ENCODE assay signal across 11 cellular contexts in genomic region chr9:131671150-131671549, GRCh38.
A peak's percentile ranks its signal among the peaks of the same experiment; 100 is the strongest.
DNase-seq lines count a peak whose midpoint lies in the region; ATAC-seq, FAIRE-seq and TF ChIP-seq lines count a peak whose summit lies in the region.
"Had no signal": no experiment of that assay in that cellular context is flagged by ENCODE, and none has a peak within 500 bp of the region (broad histone marks: within the 10 kb centered on the region; RNA-seq: fewer than 3 reads in every experiment).

No MANE protein-coding gene starts in this region.

- no peaks in the 10 kb centered on the region for H3K9me3 ChIP-seq in mesenchymal stem cell (ENCODE audit: control insufficient read depth, low read length)
- no peaks in the 10 kb centered on the region for H3K9me3 ChIP-seq in tibial nerve
- no peaks in the 10 kb centered on the region for H3K9me3 ChIP-seq in aorta (ENCODE audit: control insufficient read depth, low read length)

- TF ChIP-seq CTCF in tibial nerve (IDR thresholded peaks at IDR 0.05), result no peak

- intact Hi-C loops in activated naive CD4-positive, alpha-beta T cell treated with anti-CD3 and anti-CD28 coated beads for 36 hours (cut with micrococcal nuclease), result no loop called here
- intact Hi-C loops in activated T-helper 2 cell treated with anti-CD3 and anti-CD28 coated beads, Interferon-gamma antibody, Interleukin-2, Interleukin-4, amounts not matched to agents 10 μg/mL and 5 μg/mL and 100 μg/mL, durations not matched to agents 14 hours and 24 hours and 36 hours (cut with micrococcal nuclease), result no loop called here
- intact Hi-C loops in aorta (cut with DNase I), result no loop called here

- ATAC-seq in HG02973 (IDR thresholded peaks at IDR 0.05; ENCODE audit: unreplicated experiment) (no peak), aorta (ENCODE audit: low FRiP score) (no peak)

- H3K4me3 ChIP-seq in mesenchymal stem cell (ENCODE audit: insufficient read depth in 1 of 2, low read depth in 1 of 2, low read length in 2 of 2), result no peak overlapping the region
- H3K4me3 ChIP-seq in tibial nerve, result no peak overlapping the region
- no peak overlapping the region for H3K4me3 ChIP-seq in aorta (ENCODE audit: low read length in 2 of 2)

- H3K23ac ChIP-seq in mesenchymal stem cell (ENCODE audit: low read length in 2 of 2), result no peak overlapping the region

- peak overlapping the region; percentile 60 for H2BK15ac ChIP-seq in mesenchymal stem cell (ENCODE audit: low read depth, poor library complexity, severe bottlenecking)

- 77% methylated on average over 9 of the region's 9 CpGs for WGBS in mesenchymal stem cell
- WGBS in tibial nerve, 2 donors, result 84 to 86% methylated on average over 9 of the region's 9 CpGs
- 85 to 89% methylated on average over 9 of the region's 9 CpGs for WGBS in aorta, 2 donors

- no peak for TF ChIP-seq POLR2A in tibial nerve (IDR thresholded peaks at IDR 0.05)

- H3K79me1 ChIP-seq in mesenchymal stem cell (replicated peaks; ENCODE audit: low read length, poor library complexity, severe bottlenecking), result peaks cover 62% of the 10 kb centered on the region

- CTCF ChIA-PET in activated naive CD4-positive, alpha-beta T cell treated with anti-CD3 and anti-CD28 coated beads for 36 hours (lab: Charles Lee), result no interaction called here

- H3K36me3 ChIP-seq in mesenchymal stem cell (ENCODE audit: control insufficient read depth in 1 of 2, insufficient read depth in 2 of 2, low read depth in 1 of 2, low read length in 2 of 2), result no peaks in the 10 kb centered on the region
- H3K36me3 ChIP-seq in tibial nerve, result no peaks in the 10 kb centered on the region
- H3K36me3 ChIP-seq in aorta (ENCODE audit: control insufficient read depth in 1 of 2, insufficient read depth in 2 of 2, low read length in 1 of 2), result no peaks in the 10 kb centered on the region

- no peak overlapping the region for H2AFZ ChIP-seq in mesenchymal stem cell (ENCODE audit: low read depth, low read length)

- H3K14ac ChIP-seq in mesenchymal stem cell (ENCODE audit: low read length in 2 of 2), result no peak overlapping the region

- no peak overlapping the region for H2BK5ac ChIP-seq in mesenchymal stem cell (ENCODE audit: low read depth, low read length, poor library complexity, severe bottlenecking)

- no peak overlapping the region for H3K4ac ChIP-seq in mesenchymal stem cell (ENCODE audit: low read depth in 1 of 2, low read length in 2 of 2)

- H3K4me1 ChIP-seq in mesenchymal stem cell (ENCODE audit: control insufficient read depth, insufficient read depth, low read depth, low read length) (peaks cover 44% of the 10 kb centered on the region), tibial nerve (peaks cover 0 to 70% (median 52%) of the 10 kb centered on the region in 4 donors), aorta (ENCODE audit: control insufficient read depth in 1 of 2, insufficient read depth in 2 of 2, low read length in 2 of 2) (peaks cover 5 to 8% of the 10 kb centered on the region in 2 donors)

- H2AK5ac ChIP-seq in mesenchymal stem cell (ENCODE audit: low read length, severe bottlenecking), result peak overlapping the region; percentile 47

- H3K4me1 Mint-ChIP-seq in activated naive CD4-positive, alpha-beta T cell treated with anti-CD3 and anti-CD28 coated beads for 36 hours (ENCODE audit: low read depth), result peaks cover 85% of the 10 kb centered on the region
- peaks cover 76% of the 10 kb centered on the region for H3K4me1 Mint-ChIP-seq in activated T-helper 2 cell treated with anti-CD3 and anti-CD28 coated beads, Interferon-gamma antibody, Interleukin-2, Interleukin-4, amounts not matched to agents 10 μg/mL and 5 μg/mL and 100 μg/mL, durations not matched to agents 14 hours and 24 hours and 36 hours (ENCODE audit: low read depth)

- FAIRE-seq in RCC 7860 (lab: Jason Lieb, UNC), result no peak

- H3K18ac ChIP-seq in mesenchymal stem cell (ENCODE audit: low read depth in 1 of 2, low read length in 2 of 2), result no peak overlapping the region

- H2BK12ac ChIP-seq in mesenchymal stem cell (ENCODE audit: low read length in 2 of 2), result no peak overlapping the region

- no peaks in the 10 kb centered on the region for H3K27me3 Mint-ChIP-seq in activated naive CD4-positive, alpha-beta T cell treated with anti-CD3 and anti-CD28 coated beads for 36 hours (ENCODE audit: low read depth)
- no peaks in the 10 kb centered on the region for H3K27me3 Mint-ChIP-seq in activated T-helper 2 cell treated with anti-CD3 and anti-CD28 coated beads, Interferon-gamma antibody, Interleukin-2, Interleukin-4, amounts not matched to agents 10 μg/mL and 5 μg/mL and 100 μg/mL, durations not matched to agents 14 hours and 24 hours and 36 hours (ENCODE audit: low read depth)
- H3K27me3 Mint-ChIP-seq: progenitor cell of endocrine pancreas had no signal

- H3K27me3 ChIP-seq in mesenchymal stem cell (ENCODE audit: control insufficient read depth in 1 of 2, insufficient read depth in 1 of 2, low read length in 2 of 2) (no peaks in the 10 kb centered on the region), tibial nerve (no peaks in the 10 kb centered on the region), aorta (ENCODE audit: control insufficient read depth in 1 of 2, insufficient read depth in 2 of 2, low read length in 1 of 2) (no peaks in the 10 kb centered on the region)

- H4K91ac ChIP-seq in mesenchymal stem cell (ENCODE audit: low read length), result no peak overlapping the region

- no peaks in the 10 kb centered on the region for H3K9me3 Mint-ChIP-seq in activated naive CD4-positive, alpha-beta T cell treated with anti-CD3 and anti-CD28 coated beads for 36 hours
- H3K9me3 Mint-ChIP-seq in activated T-helper 2 cell treated with anti-CD3 and anti-CD28 coated beads, Interferon-gamma antibody, Interleukin-2, Interleukin-4, amounts not matched to agents 10 μg/mL and 5 μg/mL and 100 μg/mL, durations not matched to agents 14 hours and 24 hours and 36 hours, result no peaks in the 10 kb centered on the region

- peak overlapping the region; percentile 73 for H3K27ac Mint-ChIP-seq in activated naive CD4-positive, alpha-beta T cell treated with anti-CD3 and anti-CD28 coated beads for 36 hours
- peak overlapping the region; percentile 100 for H3K27ac Mint-ChIP-seq in activated T-helper 2 cell treated with anti-CD3 and anti-CD28 coated beads, Interferon-gamma antibody, Interleukin-2, Interleukin-4, amounts not matched to agents 10 μg/mL and 5 μg/mL and 100 μg/mL, durations not matched to agents 14 hours and 24 hours and 36 hours
- H3K27ac Mint-ChIP-seq: progenitor cell of endocrine pancreas had no signal

- no peak overlapping the region for H2BK120ac ChIP-seq in mesenchymal stem cell (ENCODE audit: low read depth, low read length)

- H3K27ac ChIP-seq in mesenchymal stem cell (ENCODE audit: low read length, poor library complexity, severe bottlenecking) (no peak overlapping the region), tibial nerve (peak overlapping the region in 3 of 4 donors; percentile 52 to 78 (median 73)), aorta (ENCODE audit: low read depth in 1 of 2, low read length in 2 of 2) (peak overlapping the region in 1 of 2 donors; percentile 23)

- no peak overlapping the region for H4K8ac ChIP-seq in mesenchymal stem cell (ENCODE audit: low read length)

- no peak overlapping the region for H3K9ac ChIP-seq in mesenchymal stem cell (ENCODE audit: low read length)

- H3K4me2 ChIP-seq in mesenchymal stem cell (ENCODE audit: low read length, poor library complexity, severe bottlenecking), result no peak overlapping the region

- peaks cover 6% of the 10 kb centered on the region for H3K36me3 Mint-ChIP-seq in activated naive CD4-positive, alpha-beta T cell treated with anti-CD3 and anti-CD28 coated beads for 36 hours (ENCODE audit: low read depth)
- peaks cover 23% of the 10 kb centered on the region for H3K36me3 Mint-ChIP-seq in activated T-helper 2 cell treated with anti-CD3 and anti-CD28 coated beads, Interferon-gamma antibody, Interleukin-2, Interleukin-4, amounts not matched to agents 10 μg/mL and 5 μg/mL and 100 μg/mL, durations not matched to agents 14 hours and 24 hours and 36 hours (ENCODE audit: low read depth)

- H3K4me3 Mint-ChIP-seq in activated naive CD4-positive, alpha-beta T cell treated with anti-CD3 and anti-CD28 coated beads for 36 hours, result no peak overlapping the region
- peak overlapping the region; percentile 18 for H3K4me3 Mint-ChIP-seq in activated T-helper 2 cell treated with anti-CD3 and anti-CD28 coated beads, Interferon-gamma antibody, Interleukin-2, Interleukin-4, amounts not matched to agents 10 μg/mL and 5 μg/mL and 100 μg/mL, durations not matched to agents 14 hours and 24 hours and 36 hours (ENCODE audit: low read depth)

- no peak for DNase-seq in activated naive CD4-positive, alpha-beta T cell treated with anti-CD3 and anti-CD28 coated beads for 36 hours
- DNase-seq in activated naive CD4-positive, alpha-beta T cell (lab: John Stamatoyannopoulos, UW), result no peak
- DNase-seq in activated T-helper 2 cell treated with anti-CD3 and anti-CD28 coated beads, Interferon-gamma antibody, Interleukin-2, Interleukin-4, amounts not matched to agents 10 μg/mL and 5 μg/mL and 100 μg/mL, durations not matched to agents 14 hours and 24 hours and 36 hours (ENCODE audit: low spot score), result no peak
- DNase-seq in mesenchymal stem cell, result no peak
- DNase-seq in tibial nerve (ENCODE audit: low spot score in 2 of 2), result no peak
- no peak for DNase-seq in RCC 7860 (ENCODE audit: low spot score)
- DNase-seq in aorta, result no peak
- DNase-seq: activated CD8-positive, alpha-beta memory T cell treated with anti-CD3 and anti-CD28 coated beads, Interleukin-2, amount 50 U/mL, for 48 hours; NCI-H2171 had no signal

- TF ChIP-seq EP300 in tibial nerve (IDR thresholded peaks at IDR 0.05), result no peak
